Comparison of ENCODE assay signal across 15 cellular contexts in the genomic region with DNA sequence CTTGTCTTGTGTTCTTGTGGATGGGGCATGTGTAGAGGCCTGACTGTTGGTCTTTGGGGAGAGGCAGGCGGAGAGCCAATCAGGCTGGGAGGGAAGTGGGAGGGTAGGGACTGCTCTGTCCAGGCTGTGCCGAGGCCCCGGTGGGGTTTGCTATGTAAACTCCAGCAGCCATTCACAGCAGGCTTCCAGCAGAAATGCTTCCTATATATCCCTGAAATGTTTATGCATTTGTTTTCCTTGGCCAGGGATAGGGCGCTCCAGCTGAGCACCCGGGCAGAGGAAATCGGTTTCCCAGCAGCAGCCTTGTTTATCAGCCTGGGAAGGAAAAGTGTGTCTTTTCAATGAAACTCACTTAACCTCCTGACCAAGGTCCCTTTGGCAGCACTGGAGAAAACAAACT. TPM values are rescaled to one million over a fixed set of nuclear protein-coding genes. Genes with fewer than 3 reads are reported as not detected.
DNase-seq lines count a peak whose midpoint lies in the region; ATAC-seq and TF ChIP-seq lines count a peak whose summit lies in the region.
"Had no signal": no experiment of that assay in that cellular context is flagged by ENCODE, and none has a peak within 500 bp of the region (broad histone marks: within the 10 kb centered on the region; RNA-seq: fewer than 3 reads in every experiment).

No MANE protein-coding gene starts in this region.

- H3K4me1 ChIP-seq in parathyroid adenoma = no peaks in the 10 kb centered on the region

- H3K9ac ChIP-seq in parathyroid adenoma = no peak overlapping the region

- H2AFZ ChIP-seq in parathyroid adenoma = no peak overlapping the region

- H3K36me3 Mint-ChIP-seq in brain = no peaks in the 10 kb centered on the region
- H3K36me3 Mint-ChIP-seq in activated CD4-positive, alpha-beta memory T cell treated with anti-CD3 and anti-CD28 coated beads for 36 hours = no peaks in the 10 kb centered on the region

- peaks cover 0 to 6% (median 3%) of the 10 kb centered on the region in 5 experiments for H3K9me3 Mint-ChIP-seq in brain
- peaks cover 4% of the 10 kb centered on the region for H3K9me3 Mint-ChIP-seq in activated CD4-positive, alpha-beta memory T cell treated with anti-CD3 and anti-CD28 coated beads for 36 hours

- H3K27me3 Mint-ChIP-seq in brain = peaks cover 5% of the 10 kb centered on the region
- H3K27me3 Mint-ChIP-seq in activated CD4-positive, alpha-beta memory T cell treated with anti-CD3 and anti-CD28 coated beads for 36 hours = peaks cover 4% of the 10 kb centered on the region
- H3K27me3 Mint-ChIP-seq: activated CD8-positive, alpha-beta T cell treated with anti-CD3 and anti-CD28 coated beads for 36 hours had no signal

- H3K27me3 ChIP-seq in parathyroid adenoma (ENCODE audit: control insufficient read depth, insufficient read depth, low read length) = no peaks in the 10 kb centered on the region

- peak; percentile 45 for DNase-seq in Ammon's horn (ENCODE audit: low spot score)
- DNase-seq in left cardiac atrium = peak; percentile 81
- DNase-seq in NCI-H146 treated with DMSO at 0.1 percent for 48 hours (lab: John Stamatoyannopoulos, UW; ENCODE audit: unreplicated experiment) = no peak
- DNase-seq in NCI-H2171 treated with DMSO at 0.1 percent for 48 hours (lab: John Stamatoyannopoulos, UW) = no peak
- DNase-seq in activated CD4-positive, alpha-beta memory T cell treated with anti-CD3 and anti-CD28 coated beads for 36 hours = no peak
- DNase-seq: activated CD8-positive, alpha-beta T cell treated with anti-CD3 and anti-CD28 coated beads for 36 hours; activated naive CD4-positive, alpha-beta T cell treated with Interleukin-2 at 50 U/mL for 16 hours; AML-193; NCI-H187 treated with DMSO at 0.1 percent for 48 hours; T-helper 17 cell had no signal

- intact Hi-C loops in left cardiac atrium (cut with DNase I) = no loop called here
- intact Hi-C loops in activated CD4-positive, alpha-beta memory T cell treated with anti-CD3 and anti-CD28 coated beads for 36 hours (cut with micrococcal nuclease) = no loop called here

- H3K79me2 ChIP-seq in parathyroid adenoma = no peaks in the 10 kb centered on the region

- ATAC-seq in left cardiac atrium (peak; percentile 43 to 70), GM19324 (IDR thresholded peaks at IDR 0.05; ENCODE audit: low FRiP score, unreplicated experiment) (no peak)
- ATAC-seq: activated CD8-positive, alpha-beta T cell treated with anti-CD3 and anti-CD28 coated beads for 36 hours; HCT116; K562; T-helper 17 cell had no signal

- no peak overlapping the region for H3K4me3 ChIP-seq in parathyroid adenoma (ENCODE audit: low read depth, low read length)
- H3K4me3 ChIP-seq: K562 had no signal

- peak overlapping the region; percentile 36 for H3K27ac ChIP-seq in parathyroid adenoma

- H3K4me3 Mint-ChIP-seq in brain = no peak overlapping the region
- no peak overlapping the region for H3K4me3 Mint-ChIP-seq in activated CD4-positive, alpha-beta memory T cell treated with anti-CD3 and anti-CD28 coated beads for 36 hours
- H3K4me3 Mint-ChIP-seq: activated CD8-positive, alpha-beta T cell treated with anti-CD3 and anti-CD28 coated beads for 36 hours; T-helper 17 cell had no signal

- H3K4me2 ChIP-seq in parathyroid adenoma (ENCODE audit: low read length) = no peak overlapping the region

- H3K9me3 ChIP-seq in parathyroid adenoma (ENCODE audit: control insufficient read depth, low read length) = no peaks in the 10 kb centered on the region

- TF ChIP-seq CTCF in brain (conservative IDR thresholded peaks at IDR 0.05) (no peak), parathyroid adenoma (IDR thresholded peaks at IDR 0.05) (no peak)

- H3K36me3 ChIP-seq in parathyroid adenoma (ENCODE audit: control insufficient read depth, insufficient read depth, low read length) = no peaks in the 10 kb centered on the region

- H3K4me1 Mint-ChIP-seq in brain = peaks cover 51% of the 10 kb centered on the region
- H3K4me1 Mint-ChIP-seq in activated CD4-positive, alpha-beta memory T cell treated with anti-CD3 and anti-CD28 coated beads for 36 hours (ENCODE audit: low read depth) = no peaks in the 10 kb centered on the region

- H3K27ac Mint-ChIP-seq in brain = peak overlapping the region in 3 of 5 experiments; percentile 57 to 91 (median 91)
- no peak overlapping the region for H3K27ac Mint-ChIP-seq in activated CD4-positive, alpha-beta memory T cell treated with anti-CD3 and anti-CD28 coated beads for 36 hours
- H3K27ac Mint-ChIP-seq: activated CD8-positive, alpha-beta T cell treated with anti-CD3 and anti-CD28 coated beads for 36 hours; T-helper 17 cell had no signal

- POLR2A ChIA-PET in activated CD4-positive, alpha-beta memory T cell treated with anti-CD3 and anti-CD28 coated beads for 36 hours (lab: Charles Lee) = no interaction called here

- CTCF ChIA-PET in activated CD4-positive, alpha-beta memory T cell treated with anti-CD3 and anti-CD28 coated beads for 36 hours (lab: Charles Lee) = no interaction called here

RNA-seq across cellular contexts. Expression of a gene that starts 18.3 kb away (rescaled TPM):
- 144 TPM for polyA plus RNA-seq in brain (ENCODE audit: insufficient read depth, low read depth, low replicate concordance)
- 100 to 1,000 TPM; 244 to 352 TPM for total RNA-seq in left cardiac atrium
- under 1 TPM; 0.36 to 0.62 TPM for total RNA-seq in activated CD4-positive, alpha-beta memory T cell treated with anti-CD3 and anti-CD28 coated beads for 36 hours

Comparison
In these comparisons a context has a peak if more than half of its experiments do, and no peak if none do; other contexts are left out.
1. DNase-seq: peak in Ammon's horn (single experiment) and left cardiac atrium (single experiment); none in NCI-H146 treated with DMSO at 0.1 percent for 48 hours (single experiment), NCI-H2171 treated with DMSO at 0.1 percent for 48 hours (single experiment) and activated CD4-positive, alpha-beta memory T cell treated with anti-CD3 and anti-CD28 coated beads for 36 hours (single experiment).
2. RNA of a gene that starts 18.3 kb away (total RNA-seq): 244 to 352 TPM in left cardiac atrium; 0.36 to 0.62 TPM in activated CD4-positive, alpha-beta memory T cell treated with anti-CD3 and anti-CD28 coated beads for 36 hours; every median in the first group is over 100 times any median in the second.